Comparison of ENCODE assay signal across 18 cellular contexts in the genomic region with DNA sequence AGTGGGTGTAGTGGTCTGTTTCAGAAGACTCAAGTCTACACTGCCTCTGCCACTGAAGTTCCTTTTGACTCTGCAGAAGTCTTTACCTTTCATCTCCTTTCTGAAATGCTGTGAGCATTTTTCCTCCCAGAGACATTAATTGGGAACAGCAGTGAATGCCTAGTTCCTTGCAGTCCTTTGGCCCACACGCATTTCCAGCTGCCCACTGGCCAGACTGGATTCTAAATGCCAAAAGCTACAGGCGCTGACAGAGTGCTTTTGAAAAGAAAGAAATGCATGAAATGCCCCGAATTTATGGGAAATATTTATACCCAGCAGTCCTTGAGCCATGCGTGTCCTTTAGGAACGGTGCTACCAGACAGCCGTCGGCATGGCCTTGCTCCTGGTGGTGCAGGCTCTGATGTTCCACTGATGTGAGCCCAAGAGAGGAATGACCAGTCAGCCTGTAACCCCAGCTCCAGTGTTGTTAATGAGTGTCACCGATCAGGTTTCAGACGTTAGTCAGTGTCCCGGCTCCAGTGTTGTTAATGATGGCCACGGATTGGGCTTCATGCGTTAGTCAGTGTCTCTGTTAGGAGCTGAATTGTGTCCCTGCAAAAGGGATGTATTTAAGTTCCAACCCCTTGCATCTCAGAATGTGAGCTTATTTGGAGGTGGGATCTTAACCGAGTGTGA.
"Had no signal": no experiment of that assay in that cellular context is flagged by ENCODE, and none has a peak within 500 bp of the region (broad histone marks: within the 10 kb centered on the region; RNA-seq: fewer than 3 reads in every experiment).

No MANE protein-coding gene starts in this region.

- H3K27ac ChIP-seq: cardiac muscle cell, esophagus muscularis mucosa, foreskin keratinocyte, left lung, right atrium auricular region, uterus had no signal

- H3K4me3 ChIP-seq: cardiac muscle cell, esophagus muscularis mucosa, left lung, right atrium auricular region, tibial artery, uterus had no signal

- FAIRE-seq: endothelial cell of umbilical vein, keratinocyte had no signal

- H3K9me3 ChIP-seq: esophagus muscularis mucosa, left lung, tibial artery, uterus had no signal

- H3K36me3 ChIP-seq: cardiac muscle cell, esophagus muscularis mucosa, left lung, right atrium auricular region, tibial artery, uterus had no signal

- DNase-seq: activated CD4-positive, alpha-beta T cell treated with anti-CD3 and anti-CD28 coated beads, Interleukin-2, amount 10 ng/mL, durations not matched to agents 7 days and 5 days; activated gamma-delta T cell treated with Interleukin-2 at 50 U/mL for 16 hours; effector memory CD4-positive, alpha-beta T cell; foreskin keratinocyte; glutamatergic neuron; hypothalamus; left lung; midbrain; stimulated activated CD4-positive, alpha-beta T cell treated with anti-CD3 and anti-CD28 coated beads, Interleukin-2, amount 100 ng/mL, for 24 hours; stimulated activated naive CD4-positive, alpha-beta T cell treated with Interleukin-2 at 50 U/mL for 16 hours; T-cell; tibial artery; uterus had no signal

- H3K27me3 ChIP-seq: cardiac muscle cell, esophagus muscularis mucosa, foreskin keratinocyte, left lung, right atrium auricular region, tibial artery, uterus had no signal

- H3K4me1 ChIP-seq: foreskin keratinocyte, left lung, right atrium auricular region, uterus had no signal
